In the genomic region with DNA sequence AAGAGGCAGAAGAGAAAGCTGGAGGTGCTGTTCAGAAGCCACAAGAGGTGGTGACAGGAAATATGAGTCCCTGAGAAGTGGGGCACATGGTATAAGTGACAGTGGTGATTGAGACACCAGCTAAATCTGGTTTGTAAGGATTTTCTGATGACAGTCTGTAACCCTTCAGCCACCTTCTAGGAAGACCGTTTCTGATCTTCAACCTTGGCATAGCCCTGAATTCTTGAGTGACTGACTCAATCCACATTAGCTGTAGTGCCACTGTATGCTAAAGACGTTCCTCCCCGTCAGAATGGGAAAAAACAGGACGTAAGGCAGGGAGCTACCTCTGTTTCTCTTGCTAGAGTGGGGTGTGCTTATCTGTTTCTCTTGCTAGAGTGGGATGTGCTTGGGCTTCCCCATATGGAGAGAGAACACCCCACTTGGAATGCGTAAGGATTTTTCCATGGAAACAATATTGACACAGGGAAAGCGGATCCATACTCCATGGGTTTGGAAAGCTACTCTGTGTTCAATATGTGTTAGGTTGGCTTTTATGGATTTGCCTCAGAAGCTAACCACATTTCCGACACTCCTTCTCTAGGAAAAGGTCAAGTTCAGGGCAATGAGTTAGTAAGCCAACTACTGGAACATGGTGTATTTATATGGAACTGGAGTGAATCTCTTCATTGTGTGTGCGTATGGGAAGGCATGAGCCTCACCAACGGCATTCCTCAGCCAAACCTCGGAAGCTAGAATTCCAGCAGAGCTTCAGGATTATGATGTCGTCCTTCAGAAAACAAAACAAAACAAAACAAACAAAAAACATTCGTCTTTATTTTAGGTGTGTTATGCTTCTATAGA, we compare ENCODE assay signal across 21 cellular contexts.
DNase-seq lines count a peak whose midpoint lies in the region; ATAC-seq and TF ChIP-seq lines count a peak whose summit lies in the region.
"Had no signal": no experiment of that assay in that cellular context is flagged by ENCODE, and none has a peak within 500 bp of the region (broad histone marks: within the 10 kb centered on the region; RNA-seq: fewer than 3 reads in every experiment).

No MANE protein-coding gene starts in this region.

- H3K27ac Mint-ChIP-seq in activated CD8-positive, alpha-beta T cell treated with anti-CD3 and anti-CD28 coated beads, Interleukin-2, amount 10 ng/mL, durations not matched to agents 7 days and 5 days: no peak overlapping the region
- H3K27ac Mint-ChIP-seq: activated CD8-positive, alpha-beta memory T cell treated with anti-CD3 and anti-CD28 coated beads, Interleukin-2, amount 10 ng/mL, durations not matched to agents 7 days and 5 days; H9; neural progenitor cell had no signal

- TF ChIP-seq CTCF in cardiac muscle cell (IDR thresholded peaks at IDR 0.05; ENCODE audit: low read depth, low read length): no peak
- TF ChIP-seq CTCF in right atrium auricular region (IDR thresholded peaks at IDR 0.05): no peak
- TF ChIP-seq CTCF in choroid plexus epithelial cell (conservative IDR thresholded peaks at IDR 0.05; ENCODE audit: low read depth, low read length): no peak

- H3K36me3 ChIP-seq in cardiac muscle cell (no peaks in the 10 kb centered on the region), right atrium auricular region (no peaks in the 10 kb centered on the region), mesodermal cell (ENCODE audit: control insufficient read depth, insufficient read depth, low read length) (no peaks in the 10 kb centered on the region)
- H3K36me3 ChIP-seq: neural progenitor cell, Peyer's patch, transverse colon had no signal

- peak in 1 of 2 donors; percentile 91 for DNase-seq in cardiac muscle cell (ENCODE audit: low read depth in 1 of 2, low spot score in 1 of 2)
- DNase-seq in right atrium auricular region (ENCODE audit: low spot score): no peak
- DNase-seq in choroid plexus epithelial cell (ENCODE audit: low read depth): peak; percentile 74
- no peak for DNase-seq in activated CD8-positive, alpha-beta T cell treated with anti-CD3 and anti-CD28 coated beads, Interleukin-2, amount 10 ng/mL, durations not matched to agents 7 days and 5 days
- DNase-seq in NCI-H748 treated with DMSO at 0.1 percent for 48 hours (lab: John Stamatoyannopoulos, UW): no peak
- DNase-seq: activated CD8-positive, alpha-beta memory T cell treated with anti-CD3 and anti-CD28 coated beads, Interleukin-2, amount 10 ng/mL, durations not matched to agents 7 days and 5 days; activated gamma-delta T cell; foreskin fibroblast; H9; NCI-H2081; NCI-H774; Peyer's patch; stimulated activated CD4-positive, alpha-beta T cell treated with anti-CD3 and anti-CD28 coated beads, Interleukin-4, amount 100 ng/mL, for 4 hours; T-helper 2 cell; transverse colon had no signal

- no peaks in the 10 kb centered on the region for H3K36me3 Mint-ChIP-seq in activated CD8-positive, alpha-beta T cell treated with anti-CD3 and anti-CD28 coated beads, Interleukin-2, amount 10 ng/mL, durations not matched to agents 7 days and 5 days (ENCODE audit: low read depth)
- H3K36me3 Mint-ChIP-seq: activated CD8-positive, alpha-beta memory T cell treated with anti-CD3 and anti-CD28 coated beads, Interleukin-2, amount 10 ng/mL, durations not matched to agents 7 days and 5 days; neural progenitor cell had no signal

- WGBS in mesodermal cell (ENCODE audit: insufficient coverage in 2 of 2), 2 experiments: 96 to 98% methylated on average over 4 to 5 of the region's 12 CpGs

- CTCF ChIA-PET in activated CD8-positive, alpha-beta T cell treated with anti-CD3 and anti-CD28 coated beads, Interleukin-2, amount 10 ng/mL, durations not matched to agents 7 days and 5 days (lab: Charles Lee): no interaction called here

- peaks cover 8% of the 10 kb centered on the region for H3K9me3 Mint-ChIP-seq in activated CD8-positive, alpha-beta T cell treated with anti-CD3 and anti-CD28 coated beads, Interleukin-2, amount 10 ng/mL, durations not matched to agents 7 days and 5 days (ENCODE audit: insufficient read depth)
- H3K9me3 Mint-ChIP-seq: H9, neural progenitor cell had no signal

- no peaks in the 10 kb centered on the region for H3K27me3 Mint-ChIP-seq in activated CD8-positive, alpha-beta T cell treated with anti-CD3 and anti-CD28 coated beads, Interleukin-2, amount 10 ng/mL, durations not matched to agents 7 days and 5 days (ENCODE audit: low read depth)
- H3K27me3 Mint-ChIP-seq: activated CD8-positive, alpha-beta memory T cell treated with anti-CD3 and anti-CD28 coated beads, Interleukin-2, amount 10 ng/mL, durations not matched to agents 7 days and 5 days had no signal

- H3K4me1 ChIP-seq in cardiac muscle cell (ENCODE audit: low read depth) (peaks cover 4% of the 10 kb centered on the region), right atrium auricular region (peaks cover 0 to 4% of the 10 kb centered on the region in 2 donors), mesodermal cell (ENCODE audit: control insufficient read depth, insufficient read depth, low read length, poor library complexity, severe bottlenecking) (peaks cover 4% of the 10 kb centered on the region)
- H3K4me1 ChIP-seq: A549, Peyer's patch, transverse colon had no signal

- POLR2A ChIA-PET in activated CD8-positive, alpha-beta T cell treated with anti-CD3 and anti-CD28 coated beads, Interleukin-2, amount 10 ng/mL, durations not matched to agents 7 days and 5 days (lab: Charles Lee): no interaction called here

- no peak overlapping the region for H3K4me3 Mint-ChIP-seq in activated CD8-positive, alpha-beta T cell treated with anti-CD3 and anti-CD28 coated beads, Interleukin-2, amount 10 ng/mL, durations not matched to agents 7 days and 5 days
- H3K4me3 Mint-ChIP-seq: activated CD8-positive, alpha-beta memory T cell treated with anti-CD3 and anti-CD28 coated beads, Interleukin-2, amount 10 ng/mL, durations not matched to agents 7 days and 5 days; H9; neural progenitor cell had no signal

- no peaks in the 10 kb centered on the region for H3K9me3 ChIP-seq in cardiac muscle cell (ENCODE audit: low read depth)
- no peaks in the 10 kb centered on the region for H3K9me3 ChIP-seq in right atrium auricular region
- H3K9me3 ChIP-seq in mesodermal cell (ENCODE audit: control insufficient read depth, low read length): no peaks in the 10 kb centered on the region
- H3K9me3 ChIP-seq: A549, Peyer's patch, transverse colon had no signal

- H3K27ac ChIP-seq in cardiac muscle cell: peak overlapping the region; percentile 11
- no peak overlapping the region for H3K27ac ChIP-seq in right atrium auricular region
- H3K27ac ChIP-seq in mesodermal cell (ENCODE audit: low read depth, low read length, severe bottlenecking): peak overlapping the region; percentile 52
- H3K27ac ChIP-seq: A549, neural progenitor cell, Peyer's patch, skin epidermis, transverse colon had no signal

- no peaks in the 10 kb centered on the region for H3K27me3 ChIP-seq in cardiac muscle cell
- H3K27me3 ChIP-seq in right atrium auricular region: no peaks in the 10 kb centered on the region
- H3K27me3 ChIP-seq: neural progenitor cell, Peyer's patch, transverse colon had no signal

- H3K4me1 Mint-ChIP-seq in activated CD8-positive, alpha-beta T cell treated with anti-CD3 and anti-CD28 coated beads, Interleukin-2, amount 10 ng/mL, durations not matched to agents 7 days and 5 days (ENCODE audit: low read depth): no peaks in the 10 kb centered on the region
- H3K4me1 Mint-ChIP-seq: activated CD8-positive, alpha-beta memory T cell treated with anti-CD3 and anti-CD28 coated beads, Interleukin-2, amount 10 ng/mL, durations not matched to agents 7 days and 5 days had no signal

- ATAC-seq in activated CD8-positive, alpha-beta T cell treated with anti-CD3 and anti-CD28 coated beads, Interleukin-2, amount 10 ng/mL, durations not matched to agents 7 days and 5 days: no peak
- ATAC-seq in HG02610 (IDR thresholded peaks at IDR 0.05; ENCODE audit: unreplicated experiment) (no peak), GM21423 (IDR thresholded peaks at IDR 0.05; ENCODE audit: unreplicated experiment) (no peak)
- ATAC-seq: A549; activated CD8-positive, alpha-beta memory T cell treated with anti-CD3 and anti-CD28 coated beads, Interleukin-2, amount 10 ng/mL, durations not matched to agents 7 days and 5 days had no signal

- H3K4me3 ChIP-seq in cardiac muscle cell (no peak overlapping the region), right atrium auricular region (no peak overlapping the region), choroid plexus epithelial cell (ENCODE audit: low read depth, low read length) (no peak overlapping the region), mesodermal cell (ENCODE audit: extremely low read depth, insufficient read depth, low read length, poor library complexity, severe bottlenecking) (no peak overlapping the region)
- H3K4me3 ChIP-seq: A549, neural progenitor cell, Peyer's patch, skin epidermis, transverse colon had no signal

Comparison
In these comparisons a context has a peak if more than half of its experiments do, and no peak if none do; other contexts are left out.
1. H3K27ac ChIP-seq: peak in cardiac muscle cell (single experiment) and mesodermal cell (single experiment); none in right atrium auricular region (0 of 2).